19 cellular contexts compared by ENCODE assay signal in genomic region chr20:34927736-34928135, GRCh38. TPM values are rescaled to one million over a fixed set of nuclear protein-coding genes. Genes with fewer than 3 reads are reported as not detected.
A peak's percentile ranks its signal among the peaks of the same experiment; 100 is the strongest.
DNase-seq lines count a peak whose midpoint lies in the region; ATAC-seq and TF ChIP-seq lines count a peak whose summit lies in the region.
"Had no signal": no experiment of that assay in that cellular context is flagged by ENCODE, and none has a peak within 500 bp of the region (broad histone marks: within the 10 kb centered on the region; RNA-seq: fewer than 3 reads in every experiment).

No MANE protein-coding gene starts in this region.

- peaks cover 29% of the 10 kb centered on the region for H3K9me1 ChIP-seq in IMR-90 (ENCODE audit: insufficient read depth, low read length)

- H4K5ac ChIP-seq in IMR-90 (ENCODE audit: low read depth, low read length) = no peak overlapping the region

- no peak for TF ChIP-seq CTCF in AG09309 (IDR thresholded peaks at IDR 0.05; ENCODE audit: control insufficient read depth, insufficient read depth, low read depth, low read length, missing control alignments)
- no peak for TF ChIP-seq CTCF in IMR-90 (conservative IDR thresholded peaks at IDR 0.05; ENCODE audit: low read depth, low read length)
- no peak for TF ChIP-seq CTCF in ascending aorta (IDR thresholded peaks at IDR 0.05)
- TF ChIP-seq CTCF in body of pancreas (IDR thresholded peaks at IDR 0.05) = no peak

- H2AFZ ChIP-seq in IMR-90 (replicated peaks; ENCODE audit: low read length, poor library complexity) = no peak overlapping the region

- H2BK20ac ChIP-seq in IMR-90 (ENCODE audit: low read depth, low read length) = no peak overlapping the region; the same call in 1 of the 2 replicates

- no peak overlapping the region for H4K8ac ChIP-seq in IMR-90 (ENCODE audit: low read depth in 2 of 2, low read length in 2 of 2)

- CTCF ChIA-PET in IMR-90 (lab: Yijun Ruan, JAX) = interaction anchor here (1.2 kb wide), 1 partner anchor 16 kb away, joined by 3 read pairs; no protein-coding TSS in a partner anchor

- H3K14ac ChIP-seq in IMR-90 (replicated peaks; ENCODE audit: low read depth, low read length) = no peak overlapping the region

- H3K36me3 ChIP-seq in IMR-90 (ENCODE audit: control insufficient read depth, insufficient read depth, low read length) (peaks cover 57% of the 10 kb centered on the region), ascending aorta (peaks cover 48 to 76% of the 10 kb centered on the region in 2 donors), body of pancreas (replicated peaks in 1 of 2; ENCODE audit: insufficient read depth in 1 of 2, low read depth in 2 of 2) (peaks cover 0 to 4% of the 10 kb centered on the region in 2 donors)
- H3K36me3 ChIP-seq: ovary had no signal

- intact Hi-C loops in IMR-90 (cut with micrococcal nuclease) (no loop called here), ascending aorta (cut with DNase I) (no loop called here), Right ventricle myocardium inferior (cut with DNase I) (no loop called here), body of pancreas (cut with DNase I) (no loop called here)

- no peak overlapping the region for H3K4me3 ChIP-seq in AG09309 (ENCODE audit: control insufficient read depth, low read depth, low read length)
- H3K4me3 ChIP-seq in IMR-90 (ENCODE audit: insufficient read depth, low read depth, low read length) = no peak overlapping the region
- H3K4me3 ChIP-seq in ascending aorta = no peak overlapping the region
- H3K4me3 ChIP-seq in body of pancreas = no peak overlapping the region
- H3K4me3 ChIP-seq: ovary, right lobe of liver had no signal

- no peak overlapping the region for H4K91ac ChIP-seq in IMR-90 (ENCODE audit: insufficient read depth, low read depth, low read length)

- dilution Hi-C loops in IMR-90 (cut with HindIII; ENCODE audit: low sequenced_read_pairs, unreplicated experiment) = no loop called here

- H3K4me1 ChIP-seq in IMR-90 (ENCODE audit: control insufficient read depth, insufficient read depth, low read length) (peaks cover 4% of the 10 kb centered on the region), ascending aorta (peaks cover 0 to 11% of the 10 kb centered on the region in 2 donors), body of pancreas (peaks cover 7% of the 10 kb centered on the region)

- H3K18ac ChIP-seq in IMR-90 (ENCODE audit: low read depth, low read length) = no peak overlapping the region

- H2AK9ac ChIP-seq in IMR-90 (replicated peaks; ENCODE audit: low read depth, low read length, poor library complexity) = peak overlapping the region; percentile 21

- POLR2A ChIA-PET in IMR-90 (lab: Charles Lee; ENCODE audit: unreplicated experiment) = no interaction called here

- H3K27ac ChIP-seq in IMR-90 (ENCODE audit: insufficient read depth, low read length) (no peak overlapping the region), ascending aorta (peak overlapping the region; percentile 45 to 63), body of pancreas (no peak overlapping the region)
- H3K27ac ChIP-seq: ovary, right lobe of liver had no signal

- TF ChIP-seq RAD21 in IMR-90 (IDR thresholded peaks at IDR 0.05; ENCODE audit: low read length) = no peak

- no peak overlapping the region for H2BK15ac ChIP-seq in IMR-90 (ENCODE audit: low read depth, low read length)

- no peak overlapping the region for H3K4me2 ChIP-seq in IMR-90 (ENCODE audit: low read depth, low read length)

- TF ChIP-seq POLR2A in IMR-90 (IDR thresholded peaks at IDR 0.05; ENCODE audit: low read depth, low read length) (no peak), body of pancreas (IDR thresholded peaks at IDR 0.05) (no peak)

- 0 out of 2 replicates have a peak overlapping the region, but pooled peaks have one; percentile 24 for H2AK5ac ChIP-seq in IMR-90 (ENCODE audit: low read depth, low read length)

- ATAC-seq in IMR-90 (ENCODE audit: low read depth) (peak; percentile 34), Right ventricle myocardium inferior (no peak), body of pancreas (no peak), HG03095 (IDR thresholded peaks at IDR 0.05; ENCODE audit: unreplicated experiment) (no peak)
- ATAC-seq: right lobe of liver, T-helper 17 cell, WTC11 had no signal

- peaks cover 0 to 5% of the 10 kb centered on the region in 2 experiments; a peak in 2 of 4 replicates for H3K79me1 ChIP-seq in IMR-90 (ENCODE audit: low read depth in 1 of 2, low read length in 2 of 2)

- H3K27me3 ChIP-seq in IMR-90 (ENCODE audit: control insufficient read depth, insufficient read depth, low read length) (no peaks in the 10 kb centered on the region), ascending aorta (no peaks in the 10 kb centered on the region), body of pancreas (no peaks in the 10 kb centered on the region)
- H3K27me3 ChIP-seq: ovary, right lobe of liver had no signal

- H3K56ac ChIP-seq in IMR-90 (ENCODE audit: extremely low read depth, insufficient read depth, low read length) = no peak overlapping the region

- WGBS in IMR-90 (ENCODE audit: extremely low coverage in 2 of 2, insufficient read length in 1 of 2), 2 experiments = no CpG with 5 or more reads among the region's 1 CpG
- WGBS in body of pancreas, 2 donors = 100% methylated on average over 1 of the region's 1 CpG; no CpG with 5 or more reads in 1 of the 2 donors

- H3K4ac ChIP-seq in IMR-90 (ENCODE audit: low read depth, low read length) = no peak overlapping the region; the same call in 1 of the 2 replicates

- H2BK5ac ChIP-seq in IMR-90 (ENCODE audit: low read depth, low read length, poor library complexity, severe bottlenecking) = peak overlapping the region; percentile 23

- H2BK120ac ChIP-seq in IMR-90 (ENCODE audit: low read depth, low read length) = no peak overlapping the region

- H3K9me3 ChIP-seq in IMR-90 (ENCODE audit: control insufficient read depth, insufficient read depth, low read length) (no peaks in the 10 kb centered on the region), ascending aorta (no peaks in the 10 kb centered on the region), body of pancreas (no peaks in the 10 kb centered on the region)
- H3K9me3 ChIP-seq: ovary, right lobe of liver had no signal

- DNase-seq in AG09309 (ENCODE audit: low read depth) (peak; percentile 18), IMR-90 (peak; percentile 23), ascending aorta (ENCODE audit: low spot score in 2 of 2) (no peak), islet precursor cell (peak; percentile 79), Right ventricle myocardium inferior (ENCODE audit: missing footprints) (no peak), body of pancreas (no peak), DMS79 treated with DMSO at 0.1 percent for 48 hours (lab: John Stamatoyannopoulos, UW) (no peak)
- DNase-seq: activated effector memory CD4-positive, alpha-beta T cell treated with Interleukin-2 at 50 U/mL for 16 hours; COR-L47; H7; NCI-H1930; NCI-H446; ovary; right lobe of liver; stimulated activated naive CD4-positive, alpha-beta T cell treated with Interleukin-2 at 50 U/mL for 16 hours; T-helper 17 cell had no signal

- in situ Hi-C loops in IMR-90 (cut with MboI; ENCODE audit: low sequenced_read_pairs) = no loop called here

- BruUV-seq in IMR-90 (replicated peaks; lab: Mats Ljungman, UMichigan) = no TSS peak

- H3K23ac ChIP-seq in IMR-90 (ENCODE audit: low read depth, low read length) = no peak overlapping the region

- no peaks in the 10 kb centered on the region; the same call in 1 of the 2 replicates for H4K20me1 ChIP-seq in IMR-90 (ENCODE audit: insufficient read depth, low read length)

- H3K9ac ChIP-seq in IMR-90 (ENCODE audit: low read depth, low read length) = no peak overlapping the region

TF ChIP-seq in IMR-90, 13 proteins besides CTCF, POLR2A, EP300 and RAD21 (continues in another document):
- TF ChIP-seq MAFK (IDR thresholded peaks at IDR 0.05; ENCODE audit: low read depth, low read length) = no peak
- TF ChIP-seq CHD1 (IDR thresholded peaks at IDR 0.05; ENCODE audit: low read depth, low read length) = no peak
- TF ChIP-seq BHLHE40 (IDR thresholded peaks at IDR 0.05; ENCODE audit: low read depth, low read length) = no peak
- no peak for TF ChIP-seq NFE2L2 (IDR thresholded peaks at IDR 0.05; ENCODE audit: low read depth, low read length)
- TF ChIP-seq RCOR1 (IDR thresholded peaks at IDR 0.05; ENCODE audit: insufficient replicate concordance, low read length) = no peak
- TF ChIP-seq RFX5 (IDR thresholded peaks at IDR 0.05; ENCODE audit: low read depth, low read length) = no peak
- no peak for TF ChIP-seq CEBPB (IDR thresholded peaks at IDR 0.05; ENCODE audit: low read depth, low read length)
- no peak for TF ChIP-seq FOS (IDR thresholded peaks at IDR 0.05; ENCODE audit: low read depth, low read length)

RNA-seq across cellular contexts. Expression of gene GSS, which starts 27.9 kb away (rescaled TPM):
- total RNA-seq in IMR-90 (2012; rRNA removed) (70.5 and 90.0 TPM in 2 replicates), ascending aorta (40.7 TPM), Right ventricle myocardium inferior (17.6 TPM), body of pancreas (10 to 100 TPM; 24.6 to 33.0 TPM)
- 70.3 and 73.7 TPM in 2 replicates for polyA plus RNA-seq in IMR-90 (2012; rRNA removed)
- polyA plus RNA-seq in IMR-90 (2012; cell fraction: cytosol; rRNA removed) = 64.9 and 72.0 TPM in 2 replicates
- 217 and 248 TPM in 2 replicates for polyA plus RNA-seq in IMR-90 (2012; cell fraction: nucleus; rRNA removed; ENCODE audit: low replicate concordance)

RNA-seq across cellular contexts. Expression of gene MYH7B, which starts 27.9 kb away (rescaled TPM):
- total RNA-seq in IMR-90 (2012; rRNA removed) (not detected in 2 replicates), ascending aorta (4.7 TPM), Right ventricle myocardium inferior (230 TPM), body of pancreas (1 to 10 TPM in 1 of 2 donors, under 1 TPM in 1; 0.52 to 1.3 TPM)
- 0.09 and 0.10 TPM in 2 replicates for polyA plus RNA-seq in IMR-90 (2012; rRNA removed)
- polyA plus RNA-seq in IMR-90 (2012; cell fraction: cytosol; rRNA removed) = 0.02 and 0.18 TPM in 2 replicates
- polyA plus RNA-seq in IMR-90 (2012; cell fraction: nucleus; rRNA removed; ENCODE audit: low replicate concordance) = 0.53 and 1.1 TPM in 2 replicates
- total RNA-seq: glomerular endothelial cell had no signal

RNA-seq across cellular contexts. Expression of gene ACSS2, which starts 51.3 kb away (rescaled TPM):
- total RNA-seq in IMR-90 (2012; rRNA removed) (38.9 and 46.4 TPM in 2 replicates), ascending aorta (156 TPM), Right ventricle myocardium inferior (149 TPM), body of pancreas (10 to 100 TPM; 33.9 to 78.1 TPM)
- polyA plus RNA-seq in IMR-90 (2012; rRNA removed) = 26.9 and 27.1 TPM in 2 replicates
- polyA plus RNA-seq in IMR-90 (2012; cell fraction: cytosol; rRNA removed) = 20.5 and 21.4 TPM in 2 replicates
- 67.9 and 79.4 TPM in 2 replicates for polyA plus RNA-seq in IMR-90 (2012; cell fraction: nucleus; rRNA removed; ENCODE audit: low replicate concordance)

RNA-seq across cellular contexts. Expression of gene GGT7, which starts 55.1 kb away (rescaled TPM):
- total RNA-seq in IMR-90 (2012; rRNA removed) = 3.3 and 3.4 TPM in 2 replicates
- 25.9 and 32.8 TPM in 2 replicates for polyA plus RNA-seq in IMR-90 (2012; rRNA removed)
- polyA plus RNA-seq in IMR-90 (2012; cell fraction: cytosol; rRNA removed) = 13.0 and 25.4 TPM in 2 replicates
- 110 and 233 TPM in 2 replicates for polyA plus RNA-seq in IMR-90 (2012; cell fraction: nucleus; rRNA removed; ENCODE audit: low replicate concordance)
- total RNA-seq in ascending aorta = 25.5 TPM
- 19.1 TPM for total RNA-seq in Right ventricle myocardium inferior
- total RNA-seq in body of pancreas = 10 to 100 TPM; 19.2 to 22.7 TPM

Comparison
In these comparisons a context has a peak if more than half of its experiments do, and no peak if none do; other contexts are left out.
1. DNase-seq: peak in AG09309 (single experiment), IMR-90 (single experiment) and islet precursor cell (single experiment); none in ascending aorta (0 of 2), Right ventricle myocardium inferior (single experiment), body of pancreas (0 of 4) and DMS79 treated with DMSO at 0.1 percent for 48 hours (single experiment).
2. H3K27ac ChIP-seq: peak in ascending aorta (2 of 2); none in IMR-90 (single experiment) and body of pancreas (0 of 4).
3. RNA of gene MYH7B, which starts 27.9 kb away (total RNA-seq): 230 TPM in Right ventricle myocardium inferior (single experiment); 4.7 TPM in ascending aorta (single experiment), 0.52 to 1.3 TPM in body of pancreas and not detected in IMR-90; every median in the first group is over 10 times any median in the second.